Comparison of ENCODE assay signal across 1 cellular context in genomic region chr17:13114601-13115024, GRCh38.
TF ChIP-seq lines count a peak whose summit lies in the region.

No MANE protein-coding gene starts in this region.

TF ChIP-seq in HepG2, 621 proteins besides CTCF, POLR2A, EP300 and RAD21 (continued from another document and continues in another):
- TF ChIP-seq, protein P1, sequence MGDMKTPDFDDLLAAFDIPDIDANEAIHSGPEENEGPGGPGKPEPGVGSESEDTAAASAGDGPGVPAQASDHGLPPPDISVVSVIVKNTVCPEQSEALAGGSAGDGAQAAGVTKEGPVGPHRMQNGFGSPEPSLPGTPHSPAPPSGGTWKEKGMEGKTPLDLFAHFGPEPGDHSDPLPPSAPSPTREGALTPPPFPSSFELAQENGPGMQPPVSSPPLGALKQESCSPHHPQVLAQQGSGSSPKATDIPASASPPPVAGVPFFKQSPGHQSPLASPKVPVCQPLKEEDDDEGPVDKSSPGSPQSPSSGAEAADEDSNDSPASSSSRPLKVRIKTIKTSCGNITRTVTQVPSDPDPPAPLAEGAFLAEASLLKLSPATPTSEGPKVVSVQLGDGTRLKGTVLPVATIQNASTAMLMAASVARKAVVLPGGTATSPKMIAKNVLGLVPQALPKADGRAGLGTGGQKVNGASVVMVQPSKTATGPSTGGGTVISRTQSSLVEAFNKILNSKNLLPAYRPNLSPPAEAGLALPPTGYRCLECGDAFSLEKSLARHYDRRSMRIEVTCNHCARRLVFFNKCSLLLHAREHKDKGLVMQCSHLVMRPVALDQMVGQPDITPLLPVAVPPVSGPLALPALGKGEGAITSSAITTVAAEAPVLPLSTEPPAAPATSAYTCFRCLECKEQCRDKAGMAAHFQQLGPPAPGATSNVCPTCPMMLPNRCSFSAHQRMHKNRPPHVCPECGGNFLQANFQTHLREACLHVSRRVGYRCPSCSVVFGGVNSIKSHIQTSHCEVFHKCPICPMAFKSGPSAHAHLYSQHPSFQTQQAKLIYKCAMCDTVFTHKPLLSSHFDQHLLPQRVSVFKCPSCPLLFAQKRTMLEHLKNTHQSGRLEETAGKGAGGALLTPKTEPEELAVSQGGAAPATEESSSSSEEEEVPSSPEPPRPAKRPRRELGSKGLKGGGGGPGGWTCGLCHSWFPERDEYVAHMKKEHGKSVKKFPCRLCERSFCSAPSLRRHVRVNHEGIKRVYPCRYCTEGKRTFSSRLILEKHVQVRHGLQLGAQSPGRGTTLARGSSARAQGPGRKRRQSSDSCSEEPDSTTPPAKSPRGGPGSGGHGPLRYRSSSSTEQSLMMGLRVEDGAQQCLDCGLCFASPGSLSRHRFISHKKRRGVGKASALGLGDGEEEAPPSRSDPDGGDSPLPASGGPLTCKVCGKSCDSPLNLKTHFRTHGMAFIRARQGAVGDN (CRISPR knock-in tag; IDR thresholded peaks at IDR 0.05), result peak; percentile 44; the same call in 1 of the 2 replicates
- no peak for TF ChIP-seq ZNF558 (CRISPR knock-in tag; IDR thresholded peaks at IDR 0.05; ENCODE audit: borderline replicate concordance)
- TF ChIP-seq ZFY (CRISPR knock-in tag; IDR thresholded peaks at IDR 0.05), result no peak
- no peak for TF ChIP-seq TFDP1 (CRISPR knock-in tag; IDR thresholded peaks at IDR 0.05; ENCODE audit: borderline replicate concordance)
- no peak for TF ChIP-seq BORCS8-MEF2B (CRISPR knock-in tag; IDR thresholded peaks at IDR 0.05)
- no peak for TF ChIP-seq ARNT2 (CRISPR knock-in tag; IDR thresholded peaks at IDR 0.05; ENCODE audit: low read depth)
- TF ChIP-seq CCAR2 (optimal IDR thresholded peaks at IDR 0.05; ENCODE audit: low read depth, low read length), result no peak
- no peak for TF ChIP-seq HIVEP1 (CRISPR knock-in tag; IDR thresholded peaks at IDR 0.05)
- 0 out of 2 replicates have a peak, but pooled peaks have one; percentile 56 for TF ChIP-seq ZFP90 (CRISPR knock-in tag; IDR thresholded peaks at IDR 0.05; ENCODE audit: borderline replicate concordance)
- TF ChIP-seq, protein P2, sequence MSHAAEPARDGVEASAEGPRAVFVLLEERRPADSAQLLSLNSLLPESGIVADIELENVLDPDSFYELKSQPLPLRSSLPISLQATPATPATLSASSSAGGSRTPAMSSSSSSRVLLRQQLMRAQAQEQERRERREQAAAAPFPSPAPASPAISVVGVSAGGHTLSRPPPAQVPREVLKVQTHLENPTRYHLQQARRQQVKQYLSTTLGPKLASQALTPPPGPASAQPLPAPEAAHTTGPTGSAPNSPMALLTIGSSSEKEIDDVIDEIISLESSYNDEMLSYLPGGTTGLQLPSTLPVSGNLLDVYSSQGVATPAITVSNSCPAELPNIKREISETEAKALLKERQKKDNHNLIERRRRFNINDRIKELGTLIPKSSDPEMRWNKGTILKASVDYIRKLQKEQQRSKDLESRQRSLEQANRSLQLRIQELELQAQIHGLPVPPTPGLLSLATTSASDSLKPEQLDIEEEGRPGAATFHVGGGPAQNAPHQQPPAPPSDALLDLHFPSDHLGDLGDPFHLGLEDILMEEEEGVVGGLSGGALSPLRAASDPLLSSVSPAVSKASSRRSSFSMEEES (CRISPR knock-in tag; IDR thresholded peaks at IDR 0.05), result no peak
- no peak for TF ChIP-seq SNAPC2 (CRISPR knock-in tag; IDR thresholded peaks at IDR 0.05)
- no peak for TF ChIP-seq KLF15 (CRISPR knock-in tag; IDR thresholded peaks at IDR 0.05; ENCODE audit: borderline replicate concordance)
- no peak for TF ChIP-seq WIZ (CRISPR knock-in tag; IDR thresholded peaks at IDR 0.05)
- TF ChIP-seq, protein P3, sequence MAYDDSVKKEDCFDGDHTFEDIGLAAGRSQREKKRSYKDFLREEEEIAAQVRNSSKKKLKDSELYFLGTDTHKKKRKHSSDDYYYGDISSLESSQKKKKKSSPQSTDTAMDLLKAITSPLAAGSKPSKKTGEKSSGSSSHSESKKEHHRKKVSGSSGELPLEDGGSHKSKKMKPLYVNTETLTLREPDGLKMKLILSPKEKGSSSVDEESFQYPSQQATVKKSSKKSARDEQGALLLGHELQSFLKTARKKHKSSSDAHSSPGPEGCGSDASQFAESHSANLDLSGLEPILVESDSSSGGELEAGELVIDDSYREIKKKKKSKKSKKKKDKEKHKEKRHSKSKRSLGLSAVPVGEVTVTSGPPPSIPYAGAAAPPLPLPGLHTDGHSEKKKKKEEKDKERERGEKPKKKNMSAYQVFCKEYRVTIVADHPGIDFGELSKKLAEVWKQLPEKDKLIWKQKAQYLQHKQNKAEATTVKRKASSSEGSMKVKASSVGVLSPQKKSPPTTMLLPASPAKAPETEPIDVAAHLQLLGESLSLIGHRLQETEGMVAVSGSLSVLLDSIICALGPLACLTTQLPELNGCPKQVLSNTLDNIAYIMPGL (CRISPR knock-in tag; IDR thresholded peaks at IDR 0.05; ENCODE audit: borderline replicate concordance in 1 of 2, low read depth in 1 of 2), result peak in 1 of 2 experiments; percentile 50; a peak in 2 of 4 replicates
- TF ChIP-seq ARID3A (IDR thresholded peaks at IDR 0.05; ENCODE audit: low read depth, low read length), result no peak
- TF ChIP-seq ZNF747 (CRISPR knock-in tag; IDR thresholded peaks at IDR 0.05; ENCODE audit: borderline replicate concordance), result no peak
- TF ChIP-seq ZNF317 (CRISPR knock-in tag; IDR thresholded peaks at IDR 0.05), result no peak
- TF ChIP-seq ZNF432 (CRISPR knock-in tag; IDR thresholded peaks at IDR 0.05; ENCODE audit: borderline replicate concordance), result no peak
- no peak for TF ChIP-seq GPN1 (CRISPR knock-in tag; IDR thresholded peaks at IDR 0.05; ENCODE audit: borderline replicate concordance)
- no peak for TF ChIP-seq SP5 (CRISPR knock-in tag; IDR thresholded peaks at IDR 0.05; ENCODE audit: borderline replicate concordance, low read depth)
- TF ChIP-seq SMAD9 (CRISPR knock-in tag; IDR thresholded peaks at IDR 0.05), result no peak
- TF ChIP-seq CHCHD3 (CRISPR knock-in tag; IDR thresholded peaks at IDR 0.05), result no peak
- TF ChIP-seq ZNF501 (CRISPR knock-in tag; IDR thresholded peaks at IDR 0.05), result peak; percentile 59; the same call in 1 of the 2 replicates
- TF ChIP-seq BRCA1 (CRISPR knock-in tag; IDR thresholded peaks at IDR 0.05), result no peak
- no peak for TF ChIP-seq ATM (IDR thresholded peaks at IDR 0.05; ENCODE audit: borderline replicate concordance)
- no peak for TF ChIP-seq FOXA1 (IDR thresholded peaks at IDR 0.05)
- 0 out of 2 replicates have a peak, but pooled peaks have one; percentile 8 for TF ChIP-seq FOXA1 (CRISPR knock-in tag; IDR thresholded peaks at IDR 0.05)
- no peak for TF ChIP-seq ZNF883 (CRISPR knock-in tag; IDR thresholded peaks at IDR 0.05; ENCODE audit: not compliant biosample characterization)
- peak; percentile 21; the same call in 1 of the 2 replicates for TF ChIP-seq ZNF121 (CRISPR knock-in tag; IDR thresholded peaks at IDR 0.05)
- no peak for TF ChIP-seq ZNF660 (CRISPR knock-in tag; IDR thresholded peaks at IDR 0.05; ENCODE audit: borderline replicate concordance, low read depth)
- peak; percentile 56 for TF ChIP-seq GABPB1 (CRISPR knock-in tag; IDR thresholded peaks at IDR 0.05)
- 0 out of 2 replicates have a peak, but pooled peaks have one; percentile 28 for TF ChIP-seq MAZ (IDR thresholded peaks at IDR 0.05; ENCODE audit: borderline replicate concordance, low read depth, low read length)
- no peak for TF ChIP-seq MAZ (CRISPR knock-in tag; IDR thresholded peaks at IDR 0.05; ENCODE audit: low read depth)
- TF ChIP-seq, protein P4, sequence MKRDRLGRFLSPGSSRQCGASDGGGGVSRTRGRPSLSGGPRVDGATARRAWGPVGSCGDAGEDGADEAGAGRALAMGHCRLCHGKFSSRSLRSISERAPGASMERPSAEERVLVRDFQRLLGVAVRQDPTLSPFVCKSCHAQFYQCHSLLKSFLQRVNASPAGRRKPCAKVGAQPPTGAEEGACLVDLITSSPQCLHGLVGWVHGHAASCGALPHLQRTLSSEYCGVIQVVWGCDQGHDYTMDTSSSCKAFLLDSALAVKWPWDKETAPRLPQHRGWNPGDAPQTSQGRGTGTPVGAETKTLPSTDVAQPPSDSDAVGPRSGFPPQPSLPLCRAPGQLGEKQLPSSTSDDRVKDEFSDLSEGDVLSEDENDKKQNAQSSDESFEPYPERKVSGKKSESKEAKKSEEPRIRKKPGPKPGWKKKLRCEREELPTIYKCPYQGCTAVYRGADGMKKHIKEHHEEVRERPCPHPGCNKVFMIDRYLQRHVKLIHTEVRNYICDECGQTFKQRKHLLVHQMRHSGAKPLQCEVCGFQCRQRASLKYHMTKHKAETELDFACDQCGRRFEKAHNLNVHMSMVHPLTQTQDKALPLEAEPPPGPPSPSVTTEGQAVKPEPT (CRISPR knock-in tag; IDR thresholded peaks at IDR 0.05; ENCODE audit: low read depth), result no peak
- no peak for TF ChIP-seq NKX3-1 (CRISPR knock-in tag; IDR thresholded peaks at IDR 0.05)
- no peak for TF ChIP-seq ZSCAN12 (CRISPR knock-in tag; IDR thresholded peaks at IDR 0.05)
- TF ChIP-seq TSC22D2 (CRISPR knock-in tag; IDR thresholded peaks at IDR 0.05; ENCODE audit: borderline replicate concordance), result no peak
- TF ChIP-seq ATF7 (IDR thresholded peaks at IDR 0.05), result no peak
- TF ChIP-seq ATF7 (CRISPR knock-in tag; IDR thresholded peaks at IDR 0.05), result no peak
- no peak for TF ChIP-seq ZFP36 (IDR thresholded peaks at IDR 0.05; ENCODE audit: borderline replicate concordance, low read depth, low read length, partially characterized antibody)
- no peak for TF ChIP-seq RNF219 (CRISPR knock-in tag; IDR thresholded peaks at IDR 0.05)
- TF ChIP-seq TOPORS (CRISPR knock-in tag; IDR thresholded peaks at IDR 0.05), result no peak
- TF ChIP-seq ZNF616 (CRISPR knock-in tag; IDR thresholded peaks at IDR 0.05; ENCODE audit: low read depth), result no peak
- 0 out of 2 replicates have a peak, but pooled peaks have one; percentile 39 for TF ChIP-seq FOXO1 (CRISPR knock-in tag; IDR thresholded peaks at IDR 0.05)
- TF ChIP-seq ZNF577 (CRISPR knock-in tag; IDR thresholded peaks at IDR 0.05; ENCODE audit: borderline replicate concordance, low read depth), result no peak
- TF ChIP-seq GATAD1 (CRISPR knock-in tag; IDR thresholded peaks at IDR 0.05), result no peak
- TF ChIP-seq NR1H2 (CRISPR knock-in tag; IDR thresholded peaks at IDR 0.05; ENCODE audit: borderline replicate concordance, low read depth), result no peak
- no peak for TF ChIP-seq ZNF430 (CRISPR knock-in tag; IDR thresholded peaks at IDR 0.05)
- TF ChIP-seq ZNF180 (CRISPR knock-in tag; IDR thresholded peaks at IDR 0.05; ENCODE audit: borderline replicate concordance, low read depth), result no peak
- TF ChIP-seq ZNF350 (CRISPR knock-in tag; IDR thresholded peaks at IDR 0.05; ENCODE audit: borderline replicate concordance, low read depth), result no peak; the same call in 1 of the 2 replicates
- TF ChIP-seq NFKB2 (CRISPR knock-in tag; IDR thresholded peaks at IDR 0.05; ENCODE audit: borderline replicate concordance), result no peak
- peak; percentile 67 for TF ChIP-seq KDM2A (CRISPR knock-in tag; IDR thresholded peaks at IDR 0.05; ENCODE audit: borderline replicate concordance, low read depth)
- no peak for TF ChIP-seq ETS1 (CRISPR knock-in tag; IDR thresholded peaks at IDR 0.05)
- TF ChIP-seq KAT2B (IDR thresholded peaks at IDR 0.05; ENCODE audit: borderline replicate concordance, low read depth, low read length), result no peak
- TF ChIP-seq HOXA9 (CRISPR knock-in tag; IDR thresholded peaks at IDR 0.05; ENCODE audit: borderline replicate concordance), result no peak
- TF ChIP-seq HNRNPLL (IDR thresholded peaks at IDR 0.05; ENCODE audit: low read depth, low read length, poor library complexity, severe bottlenecking), result no peak
- TF ChIP-seq, protein P5, sequence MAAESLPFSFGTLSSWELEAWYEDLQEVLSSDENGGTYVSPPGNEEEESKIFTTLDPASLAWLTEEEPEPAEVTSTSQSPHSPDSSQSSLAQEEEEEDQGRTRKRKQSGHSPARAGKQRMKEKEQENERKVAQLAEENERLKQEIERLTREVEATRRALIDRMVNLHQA (CRISPR knock-in tag; IDR thresholded peaks at IDR 0.05), result no peak
- no peak for TF ChIP-seq ZNF230 (CRISPR knock-in tag; IDR thresholded peaks at IDR 0.05)
- no peak for TF ChIP-seq HMGA1 (CRISPR knock-in tag; conservative IDR thresholded peaks at IDR 0.05)
